1 cellular context compared by ENCODE assay signal in the genomic region with DNA sequence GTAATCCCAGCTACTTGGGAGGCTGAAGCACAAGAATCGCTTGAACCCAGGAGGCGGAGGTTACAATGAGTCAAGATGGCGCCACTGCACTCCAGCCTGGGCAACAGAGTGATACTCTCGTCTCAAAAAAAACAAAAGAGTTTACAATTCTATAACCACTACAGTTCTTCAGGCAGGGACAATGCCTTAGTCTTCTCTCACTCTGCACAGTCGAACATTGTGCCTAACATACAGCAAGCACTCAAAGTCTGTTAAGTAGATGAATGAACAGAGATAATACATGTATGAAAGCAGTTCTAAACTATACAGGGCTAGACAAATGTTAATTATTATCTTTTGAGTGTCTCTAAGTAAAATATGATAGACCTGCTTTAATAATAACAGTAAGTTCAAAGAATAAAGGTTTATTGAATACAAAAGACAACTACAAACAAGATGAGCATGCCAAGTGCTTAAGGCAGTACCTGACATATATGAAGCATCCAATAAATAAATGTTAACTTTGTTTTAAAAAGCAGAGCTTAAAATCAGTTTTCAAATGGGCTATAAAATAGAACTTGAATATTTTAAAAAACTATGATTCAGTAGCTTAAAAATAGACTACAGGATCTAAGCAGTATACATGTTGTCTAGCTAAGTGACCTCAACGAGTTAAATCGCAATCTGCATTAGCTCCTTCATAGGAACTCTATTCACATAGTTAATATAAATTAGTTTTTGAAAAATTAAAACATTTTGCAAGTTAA.
A peak's percentile ranks its signal among the peaks of the same experiment; 100 is the strongest.
TF ChIP-seq lines count a peak whose summit lies in the region.

No MANE protein-coding gene starts in this region.

TF ChIP-seq in GM12878, 131 proteins besides CTCF, POLR2A, EP300 and RAD21:
- TF ChIP-seq NFXL1 (IDR thresholded peaks at IDR 0.05; ENCODE audit: borderline replicate concordance) (peak; percentile 68), ETV6 (conservative IDR thresholded peaks at IDR 0.05 in 1 of 2, IDR thresholded peaks at IDR 0.05 in 1 of 2; ENCODE audit: borderline replicate concordance in 1 of 2, low read depth in 1 of 2) (peak in 1 of 2 experiments; percentile 97; a peak in 2 of 4 replicates)
- TF ChIP-seq, protein P1, sequence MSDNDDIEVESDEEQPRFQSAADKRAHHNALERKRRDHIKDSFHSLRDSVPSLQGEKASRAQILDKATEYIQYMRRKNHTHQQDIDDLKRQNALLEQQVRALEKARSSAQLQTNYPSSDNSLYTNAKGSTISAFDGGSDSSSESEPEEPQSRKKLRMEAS (IDR thresholded peaks at IDR 0.05; ENCODE audit: low read depth, low read length), result no peak
